1 cellular context compared by ENCODE assay signal in genomic region chr1:155277070-155277895, GRCh38.
TF ChIP-seq lines count a peak whose summit lies in the region.

Gene HCN3 (plus strand): TSS chr1:155277463. CDS start chr1:155277591, 128 bp downstream.

TF ChIP-seq in H1, 55 proteins besides CTCF, POLR2A, EP300 and RAD21 (continued from another document):
- TF ChIP-seq ATF2 (IDR thresholded peaks at IDR 0.05; ENCODE audit: low read length) (no peak), RBBP5 (IDR thresholded peaks at IDR 0.05; ENCODE audit: borderline replicate concordance, low read depth, low read length) (0 out of 2 replicates have a peak, but pooled peaks have one; percentile 56), CHD1 (IDR thresholded peaks at IDR 0.05; ENCODE audit: low read depth, low read length) (no peak), TBP (IDR thresholded peaks at IDR 0.05; ENCODE audit: low read depth, low read length) (no peak), MAX (IDR thresholded peaks at IDR 0.05) (peak; percentile 57; the same call in 1 of the 2 replicates), KDM4A (IDR thresholded peaks at IDR 0.05; ENCODE audit: low read depth, low read length, severe bottlenecking) (peak; percentile 90), TCF12 (IDR thresholded peaks at IDR 0.05; ENCODE audit: low read depth, low read length) (no peak), SIRT6 (IDR thresholded peaks at IDR 0.05; ENCODE audit: low read length) (no peak), POLR2AphosphoS5 (IDR thresholded peaks at IDR 0.05; ENCODE audit: low read depth, low read length) (no peak), CEBPB (IDR thresholded peaks at IDR 0.05; ENCODE audit: low read depth, low read length) (no peak), TEAD4 (IDR thresholded peaks at IDR 0.05; ENCODE audit: low read depth, low read length) (no peak), PHF8 (conservative IDR thresholded peaks at IDR 0.05; ENCODE audit: low read depth, low read length) (no peak; the same call in 1 of the 2 replicates), SP1 (IDR thresholded peaks at IDR 0.05; ENCODE audit: low read depth, low read length) (peak; percentile 82), SP2 (IDR thresholded peaks at IDR 0.05; ENCODE audit: low read length) (no peak), MAFK (IDR thresholded peaks at IDR 0.05; ENCODE audit: low read depth, low read length) (no peak), BCL11A (IDR thresholded peaks at IDR 0.05; ENCODE audit: low read depth in 2 of 2, low read length in 2 of 2) (no peak), EZH2 (IDR thresholded peaks at IDR 0.05; ENCODE audit: low read depth, low read length, severe bottlenecking) (no peak), SIN3A (conservative IDR thresholded peaks at IDR 0.05 in 1 of 2, IDR thresholded peaks at IDR 0.05 in 1 of 2; ENCODE audit: low read depth in 1 of 2, low read length in 2 of 2) (peak in 1 of 2 experiments; percentile 88; a peak in 2 of 4 replicates)
